ENCODE assay signal across 21 cellular contexts in genomic region chr14:49637534-49638078, GRCh38. TPM values are rescaled to one million over a fixed set of nuclear protein-coding genes. Genes with fewer than 3 reads are reported as not detected.
DNase-seq lines count a peak whose midpoint lies in the region; ATAC-seq, FAIRE-seq and TF ChIP-seq lines count a peak whose summit lies in the region.
"Had no signal": no experiment of that assay in that cellular context is flagged by ENCODE, and none has a peak within 500 bp of the region (broad histone marks: within the 10 kb centered on the region; RNA-seq: fewer than 3 reads in every experiment).

No MANE protein-coding gene starts in this region.

- H3K9me3 Mint-ChIP-seq in activated CD8-positive, alpha-beta T cell treated with anti-CD3 and anti-CD28 coated beads for 36 hours: no peaks in the 10 kb centered on the region
- H3K9me3 Mint-ChIP-seq in activated CD8-positive, alpha-beta T cell treated with anti-CD3 and anti-CD28 coated beads, Interleukin-2, amount 10 ng/mL, durations not matched to agents 7 days and 5 days (ENCODE audit: insufficient read depth): no peaks in the 10 kb centered on the region
- H3K9me3 Mint-ChIP-seq in astrocyte (ENCODE audit: unreplicated experiment): no peaks in the 10 kb centered on the region
- H3K9me3 Mint-ChIP-seq in nephron: no peaks in the 10 kb centered on the region

- no peak overlapping the region for H2BK20ac ChIP-seq in IMR-90 (ENCODE audit: low read depth, low read length)

- H3K27ac ChIP-seq in IMR-90 (ENCODE audit: insufficient read depth, low read length): no peak overlapping the region
- no peak overlapping the region for H3K27ac ChIP-seq in astrocyte (ENCODE audit: low read depth, low read length)
- H3K27ac ChIP-seq: A549, gastrocnemius medialis, vagina had no signal

- H2BK5ac ChIP-seq in IMR-90 (ENCODE audit: low read depth, low read length, poor library complexity, severe bottlenecking): no peak overlapping the region

- H4K20me1 ChIP-seq in IMR-90 (ENCODE audit: insufficient read depth, low read length): peaks cover 33% of the 10 kb centered on the region
- H4K20me1 ChIP-seq in astrocyte (ENCODE audit: insufficient read depth, low read length): peaks cover 62% of the 10 kb centered on the region

- H3K36me3 ChIP-seq in IMR-90 (ENCODE audit: control insufficient read depth, insufficient read depth, low read length): peaks cover 8% of the 10 kb centered on the region; the same call in 1 of the 2 replicates
- H3K36me3 ChIP-seq in astrocyte (ENCODE audit: insufficient read depth, low read length): peaks cover 6% of the 10 kb centered on the region
- H3K36me3 ChIP-seq: vagina had no signal

- intact Hi-C loops in activated CD8-positive, alpha-beta T cell treated with anti-CD3 and anti-CD28 coated beads for 36 hours (cut with micrococcal nuclease): no loop called here
- intact Hi-C loops in IMR-90 (cut with micrococcal nuclease): no loop called here

- no peak overlapping the region for H3K27ac Mint-ChIP-seq in activated CD8-positive, alpha-beta T cell treated with anti-CD3 and anti-CD28 coated beads for 36 hours
- H3K27ac Mint-ChIP-seq in activated CD8-positive, alpha-beta T cell treated with anti-CD3 and anti-CD28 coated beads, Interleukin-2, amount 10 ng/mL, durations not matched to agents 7 days and 5 days: no peak overlapping the region
- H3K27ac Mint-ChIP-seq in astrocyte (ENCODE audit: unreplicated experiment): no peak overlapping the region
- peak overlapping the region; percentile 26 to 84 (median 71) for H3K27ac Mint-ChIP-seq in nephron

- DNase-seq in activated CD8-positive, alpha-beta T cell treated with anti-CD3 and anti-CD28 coated beads for 36 hours: no peak
- DNase-seq in activated CD8-positive, alpha-beta T cell treated with anti-CD3 and anti-CD28 coated beads, Interleukin-2, amount 10 ng/mL, durations not matched to agents 7 days and 5 days: no peak
- DNase-seq in IMR-90: peak; percentile 62
- DNase-seq in astrocyte (ENCODE audit: low read depth): no peak
- DNase-seq in H54 (ENCODE audit: insufficient read length, low spot score): no peak
- DNase-seq in NCI-H510A (lab: John Stamatoyannopoulos, UW): no peak
- DNase-seq: activated CD4-positive, alpha-beta T cell treated with anti-CD3 and anti-CD28 coated beads for 36 hours; C1 segment of cervical spinal cord; dorsolateral prefrontal cortex; gastrocnemius medialis; HCEC 1CT; kidney; NCI-H1436; NCI-H2227 treated with DMSO at 0.1 percent for 48 hours; stimulated activated CD4-positive, alpha-beta T cell treated with anti-CD3 and anti-CD28 coated beads, Interleukin-4, amount 100 ng/mL, for 24 hours; substantia nigra had no signal

- H3K4me3 ChIP-seq in IMR-90 (ENCODE audit: insufficient read depth, low read depth, low read length) (no peak overlapping the region), astrocyte (ENCODE audit: insufficient read depth, low read depth, low read length) (no peak overlapping the region)
- H3K4me3 ChIP-seq: A549, dorsolateral prefrontal cortex, gastrocnemius medialis, smooth muscle cell, vagina had no signal

- H3K56ac ChIP-seq in IMR-90 (ENCODE audit: extremely low read depth, insufficient read depth, low read length): no peak overlapping the region

- H3K4me2 ChIP-seq in IMR-90 (ENCODE audit: low read depth, low read length) (no peak overlapping the region), astrocyte (ENCODE audit: low read length) (no peak overlapping the region)
- H3K4me2 ChIP-seq: smooth muscle cell had no signal

- CTCF ChIA-PET in activated CD8-positive, alpha-beta T cell treated with anti-CD3 and anti-CD28 coated beads for 36 hours (lab: Charles Lee): interaction anchor here (1.0 to 2.2 kb wide), 2 partner anchors 17 to 214 kb away, joined by 4 to 9 read pairs; partner anchors contain the start of genes MGAT2, NEMF and RPL36AL
- CTCF ChIA-PET in activated CD8-positive, alpha-beta T cell treated with anti-CD3 and anti-CD28 coated beads, Interleukin-2, amount 10 ng/mL, durations not matched to agents 7 days and 5 days (lab: Charles Lee): interaction anchor here (1.0 kb wide), 1 partner anchor 215 kb away, joined by 3 read pairs; the partner anchor contains the start of gene NEMF
- CTCF ChIA-PET in IMR-90 (lab: Yijun Ruan, JAX): no interaction called here

- no peak overlapping the region for H2AFZ ChIP-seq in IMR-90 (replicated peaks; ENCODE audit: low read length, poor library complexity)
- H2AFZ ChIP-seq in astrocyte (ENCODE audit: low read depth, low read length): no peak overlapping the region

- TF ChIP-seq POLR2A in IMR-90 (IDR thresholded peaks at IDR 0.05; ENCODE audit: low read depth, low read length) (no peak), H54 (IDR thresholded peaks at IDR 0.05; ENCODE audit: low read depth, low read length) (no peak)

- H2AK9ac ChIP-seq in IMR-90 (replicated peaks; ENCODE audit: low read depth, low read length, poor library complexity): no peak overlapping the region

- H2AK5ac ChIP-seq in IMR-90 (ENCODE audit: low read depth, low read length): no peak overlapping the region

- peaks cover 8% of the 10 kb centered on the region for H3K9me1 ChIP-seq in IMR-90 (ENCODE audit: insufficient read depth, low read length)

- no peak overlapping the region for H4K8ac ChIP-seq in IMR-90 (ENCODE audit: low read depth in 2 of 2, low read length in 2 of 2)

- peaks cover 33 to 72% of the 10 kb centered on the region in 2 experiments for H3K79me1 ChIP-seq in IMR-90 (ENCODE audit: low read depth in 1 of 2, low read length in 2 of 2)

- BruUV-seq in IMR-90 (replicated peaks; lab: Mats Ljungman, UMichigan): no TSS peak

- H3K79me2 ChIP-seq in astrocyte (ENCODE audit: insufficient read depth, low read length): peaks cover 63% of the 10 kb centered on the region

- in situ Hi-C loops in IMR-90 (cut with MboI; ENCODE audit: low sequenced_read_pairs): loop anchor here (5.0 kb wide), 1 partner anchor 130 kb away; the partner anchor contains the start of gene KLHDC2

- FAIRE-seq in astrocyte (lab: Jason Lieb, UNC): no peak
- FAIRE-seq in H54 (lab: Jason Lieb, UNC): no peak
- FAIRE-seq: A549, kidney had no signal

- no peaks in the 10 kb centered on the region for H3K27me3 Mint-ChIP-seq in activated CD8-positive, alpha-beta T cell treated with anti-CD3 and anti-CD28 coated beads for 36 hours
- no peaks in the 10 kb centered on the region for H3K27me3 Mint-ChIP-seq in activated CD8-positive, alpha-beta T cell treated with anti-CD3 and anti-CD28 coated beads, Interleukin-2, amount 10 ng/mL, durations not matched to agents 7 days and 5 days (ENCODE audit: low read depth)
- H3K27me3 Mint-ChIP-seq in astrocyte (ENCODE audit: low read depth, unreplicated experiment) (no peaks in the 10 kb centered on the region), nephron (ENCODE audit: low read depth) (no peaks in the 10 kb centered on the region)
- H3K27me3 Mint-ChIP-seq: activated CD4-positive, alpha-beta T cell treated with anti-CD3 and anti-CD28 coated beads for 36 hours had no signal

- H3K9me3 ChIP-seq in IMR-90 (ENCODE audit: control insufficient read depth, insufficient read depth, low read length): no peaks in the 10 kb centered on the region
- no peaks in the 10 kb centered on the region for H3K9me3 ChIP-seq in astrocyte (ENCODE audit: insufficient read depth, low read depth, low read length)
- H3K9me3 ChIP-seq: A549, gastrocnemius medialis, vagina had no signal

- H3K27me3 ChIP-seq in IMR-90 (ENCODE audit: control insufficient read depth, insufficient read depth, low read length) (no peaks in the 10 kb centered on the region), astrocyte (ENCODE audit: insufficient read depth, low read length) (no peaks in the 10 kb centered on the region)
- H3K27me3 ChIP-seq: dorsolateral prefrontal cortex, gastrocnemius medialis, vagina had no signal

- H2BK15ac ChIP-seq in IMR-90 (ENCODE audit: low read depth, low read length): no peak overlapping the region

- POLR2A ChIA-PET in activated CD8-positive, alpha-beta T cell treated with anti-CD3 and anti-CD28 coated beads for 36 hours (lab: Charles Lee): interaction anchor here (0.6 kb wide), 1 partner anchor 56 kb away, joined by 3 read pairs; no protein-coding TSS in a partner anchor
- POLR2A ChIA-PET in activated CD8-positive, alpha-beta T cell treated with anti-CD3 and anti-CD28 coated beads, Interleukin-2, amount 10 ng/mL, durations not matched to agents 7 days and 5 days (lab: Charles Lee): interaction anchor here (0.6 kb wide), 1 partner anchor 189 kb away, joined by 3 read pairs; no protein-coding TSS in a partner anchor
- POLR2A ChIA-PET in IMR-90 (lab: Charles Lee; ENCODE audit: unreplicated experiment): no interaction called here

- no peak overlapping the region for H3K9ac ChIP-seq in IMR-90 (ENCODE audit: low read depth, low read length)
- H3K9ac ChIP-seq in astrocyte (ENCODE audit: low read length): no peak overlapping the region

- no peak overlapping the region for H2BK120ac ChIP-seq in IMR-90 (ENCODE audit: low read depth, low read length)

- H3K36me3 Mint-ChIP-seq in activated CD8-positive, alpha-beta T cell treated with anti-CD3 and anti-CD28 coated beads for 36 hours (ENCODE audit: low read depth): peaks cover 58% of the 10 kb centered on the region
- H3K36me3 Mint-ChIP-seq in activated CD8-positive, alpha-beta T cell treated with anti-CD3 and anti-CD28 coated beads, Interleukin-2, amount 10 ng/mL, durations not matched to agents 7 days and 5 days (ENCODE audit: low read depth): peaks cover 47% of the 10 kb centered on the region
- H3K36me3 Mint-ChIP-seq in astrocyte (ENCODE audit: low read depth, unreplicated experiment) (peaks cover 10% of the 10 kb centered on the region), nephron (ENCODE audit: low read depth) (peaks cover 24% of the 10 kb centered on the region)

- dilution Hi-C loops in IMR-90 (cut with HindIII; ENCODE audit: low sequenced_read_pairs, unreplicated experiment): no loop called here

- TF ChIP-seq CTCF in activated CD8-positive, alpha-beta T cell treated with anti-CD3 and anti-CD28 coated beads for 36 hours (IDR thresholded peaks at IDR 0.05): no peak
- no peak for TF ChIP-seq CTCF in IMR-90 (conservative IDR thresholded peaks at IDR 0.05; ENCODE audit: low read depth, low read length)
- TF ChIP-seq CTCF in astrocyte (IDR thresholded peaks at IDR 0.05; ENCODE audit: insufficient read depth, low read depth, low read length): no peak
- TF ChIP-seq CTCF in nephron (IDR thresholded peaks at IDR 0.05; ENCODE audit: unreplicated experiment in 3 of 3): no peak

- no peak overlapping the region for H3K18ac ChIP-seq in IMR-90 (ENCODE audit: low read depth, low read length)

- peak overlapping the region; percentile 5 for H3K4me3 Mint-ChIP-seq in activated CD8-positive, alpha-beta T cell treated with anti-CD3 and anti-CD28 coated beads for 36 hours
- H3K4me3 Mint-ChIP-seq in activated CD8-positive, alpha-beta T cell treated with anti-CD3 and anti-CD28 coated beads, Interleukin-2, amount 10 ng/mL, durations not matched to agents 7 days and 5 days: no peak overlapping the region
- peak overlapping the region; percentile 16 for H3K4me3 Mint-ChIP-seq in astrocyte (ENCODE audit: unreplicated experiment)
- H3K4me3 Mint-ChIP-seq in nephron: peak overlapping the region; percentile 74 to 94 (median 81)

- H3K4ac ChIP-seq in IMR-90 (ENCODE audit: low read depth, low read length): no peak overlapping the region

- peaks cover 44% of the 10 kb centered on the region for H3K4me1 Mint-ChIP-seq in activated CD8-positive, alpha-beta T cell treated with anti-CD3 and anti-CD28 coated beads for 36 hours (ENCODE audit: low read depth)
- peaks cover 47% of the 10 kb centered on the region for H3K4me1 Mint-ChIP-seq in activated CD8-positive, alpha-beta T cell treated with anti-CD3 and anti-CD28 coated beads, Interleukin-2, amount 10 ng/mL, durations not matched to agents 7 days and 5 days (ENCODE audit: low read depth)
- H3K4me1 Mint-ChIP-seq in astrocyte (ENCODE audit: low read depth, unreplicated experiment): peaks cover 30% of the 10 kb centered on the region
- H3K4me1 Mint-ChIP-seq in nephron: peaks cover 40% of the 10 kb centered on the region

- H3K23ac ChIP-seq in IMR-90 (ENCODE audit: low read depth, low read length): no peak overlapping the region

- no peak overlapping the region for H4K5ac ChIP-seq in IMR-90 (ENCODE audit: low read depth, low read length)

- no CpG with 5 or more reads among the region's 3 CpGs for WGBS in IMR-90 (ENCODE audit: extremely low coverage in 2 of 2, insufficient read length in 1 of 2), 2 experiments

- TF ChIP-seq RAD21 in IMR-90 (IDR thresholded peaks at IDR 0.05; ENCODE audit: low read length): no peak

- no peak overlapping the region for H4K91ac ChIP-seq in IMR-90 (ENCODE audit: insufficient read depth, low read depth, low read length)

- H3K4me1 ChIP-seq in IMR-90 (ENCODE audit: control insufficient read depth, insufficient read depth, low read length) (peaks cover 2% of the 10 kb centered on the region; the same call in 1 of the 2 replicates), astrocyte (ENCODE audit: insufficient read depth, low read length) (peaks cover 13% of the 10 kb centered on the region)

- no peak for ATAC-seq in activated CD8-positive, alpha-beta T cell treated with anti-CD3 and anti-CD28 coated beads for 36 hours
- ATAC-seq in activated CD8-positive, alpha-beta T cell treated with anti-CD3 and anti-CD28 coated beads, Interleukin-2, amount 10 ng/mL, durations not matched to agents 7 days and 5 days: no peak
- ATAC-seq in IMR-90 (ENCODE audit: low read depth): no peak
- ATAC-seq in GM21526 (IDR thresholded peaks at IDR 0.05; ENCODE audit: low FRiP score, unreplicated experiment): no peak
- ATAC-seq: A549; activated CD4-positive, alpha-beta T cell treated with anti-CD3 and anti-CD28 coated beads for 36 hours; gastrocnemius medialis had no signal

- H3K14ac ChIP-seq in IMR-90 (replicated peaks; ENCODE audit: low read depth, low read length): no peak overlapping the region

RNA-seq across cellular contexts. Expression of gene DNAAF2, which starts 2.6 kb away (rescaled TPM):
- total RNA-seq in activated CD8-positive, alpha-beta T cell treated with anti-CD3 and anti-CD28 coated beads for 36 hours: 10 to 100 TPM; 10.4 to 11.0 TPM
- total RNA-seq in activated CD8-positive, alpha-beta T cell treated with anti-CD3 and anti-CD28 coated beads, Interleukin-2, amount 10 ng/mL, durations not matched to agents 7 days and 5 days: 10 to 100 TPM in 1 of 2 experiments, 1 to 10 TPM in 1; 9.3 to 10.2 TPM
- total RNA-seq in IMR-90 (2012; rRNA removed) (4.1 and 7.5 TPM in 2 replicates), astrocyte (8.7 and 10.7 TPM in 2 replicates)
- polyA plus RNA-seq in IMR-90 (2012; rRNA removed): 4.7 and 4.9 TPM in 2 replicates
- polyA plus RNA-seq in IMR-90 (2012; cell fraction: cytosol; rRNA removed): 5.0 and 5.1 TPM in 2 replicates
- polyA plus RNA-seq in IMR-90 (2012; cell fraction: nucleus; rRNA removed; ENCODE audit: low replicate concordance): 2.1 and 3.5 TPM in 2 replicates

RNA-seq across cellular contexts. Expression of gene MGAT2, which starts 17.0 kb away (rescaled TPM):
- 10 to 100 TPM; 30.2 to 32.7 TPM for total RNA-seq in activated CD8-positive, alpha-beta T cell treated with anti-CD3 and anti-CD28 coated beads for 36 hours
- total RNA-seq in activated CD8-positive, alpha-beta T cell treated with anti-CD3 and anti-CD28 coated beads, Interleukin-2, amount 10 ng/mL, durations not matched to agents 7 days and 5 days: 10 to 100 TPM; 55.1 to 57.4 TPM
- total RNA-seq in IMR-90 (2012; rRNA removed) (67.6 and 73.6 TPM in 2 replicates), astrocyte (55.5 and 56.0 TPM in 2 replicates)
- polyA plus RNA-seq in IMR-90 (2012; rRNA removed): 35.0 and 36.6 TPM in 2 replicates
- polyA plus RNA-seq in IMR-90 (2012; cell fraction: cytosol; rRNA removed): 33.2 and 53.2 TPM in 2 replicates
- 8.3 and 10.4 TPM in 2 replicates for polyA plus RNA-seq in IMR-90 (2012; cell fraction: nucleus; rRNA removed; ENCODE audit: low replicate concordance)

RNA-seq across cellular contexts. Expression of gene RPL36AL, which starts 17.2 kb away (rescaled TPM):
- 100 to 1,000 TPM; 214 to 231 TPM for total RNA-seq in activated CD8-positive, alpha-beta T cell treated with anti-CD3 and anti-CD28 coated beads for 36 hours
- total RNA-seq in activated CD8-positive, alpha-beta T cell treated with anti-CD3 and anti-CD28 coated beads, Interleukin-2, amount 10 ng/mL, durations not matched to agents 7 days and 5 days: 100 to 1,000 TPM; 229 to 241 TPM
- 129 and 249 TPM in 2 replicates for total RNA-seq in IMR-90 (2012; rRNA removed)
- polyA plus RNA-seq in IMR-90 (2012; rRNA removed): 313 and 346 TPM in 2 replicates
- 59.6 and 120 TPM in 2 replicates for polyA plus RNA-seq in IMR-90 (2012; cell fraction: cytosol; rRNA removed)
- 7.6 and 69.5 TPM in 2 replicates for polyA plus RNA-seq in IMR-90 (2012; cell fraction: nucleus; rRNA removed; ENCODE audit: low replicate concordance)
- total RNA-seq in astrocyte: 166 and 194 TPM in 2 replicates

RNA-seq across cellular contexts. Expression of gene LRR1, which starts 38.9 kb away (rescaled TPM):
- total RNA-seq in activated CD8-positive, alpha-beta T cell treated with anti-CD3 and anti-CD28 coated beads for 36 hours: 10 to 100 TPM; 44.3 to 46.4 TPM
- total RNA-seq in activated CD8-positive, alpha-beta T cell treated with anti-CD3 and anti-CD28 coated beads, Interleukin-2, amount 10 ng/mL, durations not matched to agents 7 days and 5 days: 10 to 100 TPM; 63.1 to 65.0 TPM
- total RNA-seq in IMR-90 (2012; rRNA removed) (20.8 and 28.3 TPM in 2 replicates), astrocyte (9.9 and 10.0 TPM in 2 replicates)
- 11.6 and 13.1 TPM in 2 replicates for polyA plus RNA-seq in IMR-90 (2012; rRNA removed)
- 6.7 and 7.4 TPM in 2 replicates for polyA plus RNA-seq in IMR-90 (2012; cell fraction: cytosol; rRNA removed)
- polyA plus RNA-seq in IMR-90 (2012; cell fraction: nucleus; rRNA removed; ENCODE audit: low replicate concordance): 2.3 and 4.7 TPM in 2 replicates

RNA-seq across cellular contexts. Expression of gene POLE2, which starts 50.4 kb away (rescaled TPM):
- total RNA-seq in activated CD8-positive, alpha-beta T cell treated with anti-CD3 and anti-CD28 coated beads for 36 hours: 10 to 100 TPM; 36.3 to 36.5 TPM
- 10 to 100 TPM; 39.3 to 41.3 TPM for total RNA-seq in activated CD8-positive, alpha-beta T cell treated with anti-CD3 and anti-CD28 coated beads, Interleukin-2, amount 10 ng/mL, durations not matched to agents 7 days and 5 days
- total RNA-seq in IMR-90 (2012; rRNA removed) (12.2 and 18.1 TPM in 2 replicates), astrocyte (2.0 and 3.0 TPM in 2 replicates)
- polyA plus RNA-seq in IMR-90 (2012; rRNA removed): 10.3 and 12.3 TPM in 2 replicates
- 1.7 and 5.1 TPM in 2 replicates for polyA plus RNA-seq in IMR-90 (2012; cell fraction: cytosol; rRNA removed)
- polyA plus RNA-seq in IMR-90 (2012; cell fraction: nucleus; rRNA removed; ENCODE audit: low replicate concordance): 1.8 and 8.9 TPM in 2 replicates

Comparison
In these comparisons a context has a peak if more than half of its experiments do, and no peak if none do; other contexts are left out.
1. H3K27ac Mint-ChIP-seq: peak in nephron (3 of 3); none in activated CD8-positive, alpha-beta T cell treated with anti-CD3 and anti-CD28 coated beads for 36 hours (single experiment), activated CD8-positive, alpha-beta T cell treated with anti-CD3 and anti-CD28 coated beads, Interleukin-2, amount 10 ng/mL, durations not matched to agents 7 days and 5 days (single experiment) and astrocyte (single experiment).